ENCODE assay signal across 8 cellular contexts in the genomic region with DNA sequence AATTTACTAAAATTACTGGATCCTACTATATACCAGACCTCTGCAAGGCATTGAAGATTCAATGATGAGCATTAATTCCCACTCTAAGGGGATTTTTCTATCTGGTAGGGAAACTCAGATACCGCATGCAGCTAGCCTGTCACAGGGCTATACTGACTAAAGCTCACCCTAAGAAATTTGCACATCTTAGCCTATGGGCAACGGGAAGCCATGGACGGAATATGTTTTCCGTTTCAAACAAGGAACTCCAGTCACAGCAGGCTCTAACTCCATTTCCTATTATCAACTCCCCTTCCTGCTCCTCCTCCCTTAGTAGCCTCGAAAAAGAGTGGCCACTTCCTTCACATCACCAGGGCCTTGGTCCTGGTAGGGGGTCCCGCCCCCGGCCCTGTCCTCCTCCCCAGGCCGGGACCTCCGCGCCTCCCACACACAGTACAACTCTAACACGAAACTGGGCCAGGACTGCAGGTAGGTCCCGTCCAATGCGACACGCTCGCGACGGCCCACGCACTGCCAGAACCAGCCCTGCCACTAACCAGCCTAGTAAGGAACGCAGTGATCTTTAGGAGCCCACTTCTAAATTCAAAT. TPM values are rescaled to one million over a fixed set of nuclear protein-coding genes. Genes with fewer than 3 reads are reported as not detected.
DNase-seq lines count a peak whose midpoint lies in the region; ATAC-seq and FAIRE-seq lines count a peak whose summit lies in the region.

No MANE protein-coding gene starts in this region.

- H3K4me3 ChIP-seq in mesenchymal stem cell (ENCODE audit: insufficient read depth in 1 of 2, low read depth in 1 of 2, low read length in 2 of 2), result peak overlapping the region; percentile 67 to 98

- H3K9me3 ChIP-seq in mesenchymal stem cell (ENCODE audit: control insufficient read depth, low read length), result no peaks in the 10 kb centered on the region

- peak overlapping the region; percentile 50 for H2BK5ac ChIP-seq in mesenchymal stem cell (ENCODE audit: low read depth, low read length, poor library complexity, severe bottlenecking)

- H2BK15ac ChIP-seq in mesenchymal stem cell (ENCODE audit: low read depth, poor library complexity, severe bottlenecking), result peak overlapping the region; percentile 84

- H3K4me1 ChIP-seq in mesenchymal stem cell (ENCODE audit: control insufficient read depth, insufficient read depth, low read depth, low read length), result peaks cover 6% of the 10 kb centered on the region

- DNase-seq in stimulated activated naive CD4-positive, alpha-beta T cell treated with Interleukin-2 at 50 U/mL for 16 hours (lab: John Stamatoyannopoulos, UW), result peak; percentile 57
- DNase-seq in stimulated activated naive CD4-positive, alpha-beta T cell (lab: John Stamatoyannopoulos, UW), result no peak
- DNase-seq in OCI-M1 (lab: John Stamatoyannopoulos, UW), result peak; percentile 78
- no peak for DNase-seq in mesenchymal stem cell
- DNase-seq in urothelium cell line (ENCODE audit: low spot score), result peak; percentile 23

- peak overlapping the region; percentile 28 to 87 for H3K4ac ChIP-seq in mesenchymal stem cell (ENCODE audit: low read depth in 1 of 2, low read length in 2 of 2)

- H3K23ac ChIP-seq in mesenchymal stem cell (ENCODE audit: low read length in 2 of 2), result no peak overlapping the region

- peaks cover 9 to 29% of the 10 kb centered on the region in 2 experiments for H3K36me3 ChIP-seq in mesenchymal stem cell (ENCODE audit: control insufficient read depth in 1 of 2, insufficient read depth in 2 of 2, low read depth in 1 of 2, low read length in 2 of 2)

- peak overlapping the region in 1 of 2 experiments; percentile 99 for H3K14ac ChIP-seq in mesenchymal stem cell (ENCODE audit: low read length in 2 of 2)

- H4K8ac ChIP-seq in mesenchymal stem cell (ENCODE audit: low read length), result peak overlapping the region; percentile 97

- peak overlapping the region; percentile 31 for H4K91ac ChIP-seq in mesenchymal stem cell (ENCODE audit: low read length)

- no peak overlapping the region for H2AK5ac ChIP-seq in mesenchymal stem cell (ENCODE audit: low read length, severe bottlenecking)

- H3K27me3 ChIP-seq in mesenchymal stem cell (ENCODE audit: control insufficient read depth in 1 of 2, insufficient read depth in 1 of 2, low read length in 2 of 2), result no peaks in the 10 kb centered on the region

- peak overlapping the region; percentile 99 for H2AFZ ChIP-seq in mesenchymal stem cell (ENCODE audit: low read depth, low read length)

- 8% methylated on average over 19 of the region's 19 CpGs for WGBS in mesenchymal stem cell

- peak; percentile 16 for ATAC-seq in HG02973 (IDR thresholded peaks at IDR 0.05; ENCODE audit: unreplicated experiment)
- ATAC-seq in GM19452 (IDR thresholded peaks at IDR 0.05; ENCODE audit: unreplicated experiment), result no peak

- H2BK120ac ChIP-seq in mesenchymal stem cell (ENCODE audit: low read depth, low read length), result peak overlapping the region; percentile 24

- peak overlapping the region; percentile 99 for H3K9ac ChIP-seq in mesenchymal stem cell (ENCODE audit: low read length)

- no peak for FAIRE-seq in urothelium cell line (lab: Jason Lieb, UNC)

- H2BK12ac ChIP-seq in mesenchymal stem cell (ENCODE audit: low read length in 2 of 2), result peak overlapping the region in 1 of 2 experiments; percentile 72

- H3K27ac ChIP-seq in cingulate gyrus (ENCODE audit: low read depth, low read length), result peak overlapping the region; percentile 92
- H3K27ac ChIP-seq in mesenchymal stem cell (ENCODE audit: low read length, poor library complexity, severe bottlenecking), result peak overlapping the region; percentile 85

- H3K18ac ChIP-seq in mesenchymal stem cell (ENCODE audit: low read depth in 1 of 2, low read length in 2 of 2), result peak overlapping the region; percentile 87 to 99

- peaks cover 7% of the 10 kb centered on the region for H3K79me1 ChIP-seq in mesenchymal stem cell (replicated peaks; ENCODE audit: low read length, poor library complexity, severe bottlenecking)

- peak overlapping the region; percentile 86 for H3K4me2 ChIP-seq in mesenchymal stem cell (ENCODE audit: low read length, poor library complexity, severe bottlenecking)

RNA-seq across cellular contexts. Expression of gene COX5B, which starts 0.7 kb away (rescaled TPM):
- polyA plus RNA-seq in mesenchymal stem cell (2013, experiment 1 of 2), result 242 TPM
- 244 TPM for polyA plus RNA-seq in mesenchymal stem cell (2013, experiment 2 of 2)

RNA-seq across cellular contexts. Expression of gene ACTR1B, which starts 18.6 kb away (rescaled TPM):
- polyA plus RNA-seq in mesenchymal stem cell (2013, experiment 1 of 2), result 29.7 TPM
- polyA plus RNA-seq in mesenchymal stem cell (2013, experiment 2 of 2), result 29.4 TPM

RNA-seq across cellular contexts. Expression of gene C2orf92, which starts 24.3 kb away (rescaled TPM):
- 1.5 TPM for polyA plus RNA-seq in mesenchymal stem cell (2013, experiment 1 of 2)
- polyA plus RNA-seq in mesenchymal stem cell (2013, experiment 2 of 2), result 1.9 TPM

RNA-seq across cellular contexts. Expression of gene ANKRD36B, which starts 55.5 kb away (rescaled TPM):
- polyA plus RNA-seq in mesenchymal stem cell (2013, experiment 1 of 2), result 5.5 TPM
- polyA plus RNA-seq in mesenchymal stem cell (2013, experiment 2 of 2), result 5.2 TPM

Comparison
In these comparisons a context has a peak if more than half of its experiments do, and no peak if none do; other contexts are left out.
1. DNase-seq: peak in stimulated activated naive CD4-positive, alpha-beta T cell treated with Interleukin-2 at 50 U/mL for 16 hours (single experiment), OCI-M1 (single experiment) and urothelium cell line (single experiment); none in stimulated activated naive CD4-positive, alpha-beta T cell (0 of 6) and mesenchymal stem cell (single experiment).